1 cellular context compared by ENCODE assay signal in genomic region chr1:14937288-14937949, GRCh38.
TF ChIP-seq lines count a peak whose summit lies in the region.

No MANE protein-coding gene starts in this region.

TF ChIP-seq in IMR-90, 13 proteins besides CTCF, POLR2A, EP300 and RAD21 (continued from another document):
- TF ChIP-seq ELK1 (IDR thresholded peaks at IDR 0.05; ENCODE audit: borderline replicate concordance, low read depth, low read length), result no peak
- no peak for TF ChIP-seq RCOR1 (IDR thresholded peaks at IDR 0.05; ENCODE audit: insufficient replicate concordance, low read length)
- TF ChIP-seq MAFK (IDR thresholded peaks at IDR 0.05; ENCODE audit: low read depth, low read length), result no peak
- no peak for TF ChIP-seq RFX5 (IDR thresholded peaks at IDR 0.05; ENCODE audit: low read depth, low read length)
- no peak for TF ChIP-seq BHLHE40 (IDR thresholded peaks at IDR 0.05; ENCODE audit: low read depth, low read length)
- no peak for TF ChIP-seq CEBPB (IDR thresholded peaks at IDR 0.05; ENCODE audit: low read depth, low read length)
- TF ChIP-seq USF2 (IDR thresholded peaks at IDR 0.05; ENCODE audit: low read depth, low read length), result no peak
